11 cellular contexts compared by ENCODE assay signal in the genomic region with DNA sequence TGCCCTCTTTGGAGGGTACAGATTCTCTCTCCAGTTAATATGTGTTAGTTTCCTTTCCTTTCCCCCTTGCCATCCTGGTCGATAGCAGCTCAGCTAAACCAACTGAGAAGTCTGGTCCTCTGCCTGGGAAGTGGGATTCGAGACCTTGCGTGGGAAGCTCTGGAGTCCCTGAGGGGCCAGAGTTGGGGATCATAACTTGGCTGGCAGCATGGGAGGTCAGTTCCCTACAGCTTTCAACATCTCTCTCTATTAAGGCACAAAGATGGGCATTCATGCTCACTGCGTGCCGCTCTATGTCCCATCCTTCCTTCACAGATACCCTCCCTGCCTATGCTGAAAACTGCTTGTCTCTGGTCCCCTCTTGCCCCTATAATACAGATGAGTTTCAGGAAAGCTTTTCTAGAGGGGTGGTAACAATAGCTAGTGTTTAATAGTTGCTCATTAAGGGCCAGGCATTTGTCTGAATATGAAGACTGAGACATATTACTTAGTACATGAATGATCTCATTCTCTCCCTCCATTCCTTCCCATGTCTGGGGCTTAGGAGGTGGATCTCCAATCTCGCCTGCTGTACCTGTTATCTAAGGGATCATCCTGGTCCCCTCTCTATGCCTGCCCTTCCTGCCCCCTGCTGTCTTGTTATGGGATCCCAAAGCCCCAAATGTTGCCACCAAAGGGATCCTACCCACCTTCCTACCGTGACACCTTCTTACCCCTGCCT. TPM values are rescaled to one million over a fixed set of nuclear protein-coding genes. Genes with fewer than 3 reads are reported as not detected.
A peak's percentile ranks its signal among the peaks of the same experiment; 100 is the strongest.
DNase-seq lines count a peak whose midpoint lies in the region; ATAC-seq and TF ChIP-seq lines count a peak whose summit lies in the region.
"Had no signal": no experiment of that assay in that cellular context is flagged by ENCODE, and none has a peak within 500 bp of the region (broad histone marks: within the 10 kb centered on the region; RNA-seq: fewer than 3 reads in every experiment).

No MANE protein-coding gene starts in this region.

- H3K9me3 ChIP-seq in left lung (no peaks in the 10 kb centered on the region), tibial artery (no peaks in the 10 kb centered on the region)

- H3K36me3 Mint-ChIP-seq in activated naive CD8-positive, alpha-beta T cell = no peaks in the 10 kb centered on the region
- H3K36me3 Mint-ChIP-seq in activated naive CD8-positive, alpha-beta T cell treated with anti-CD3 and anti-CD28 coated beads for 36 hours = no peaks in the 10 kb centered on the region
- no peaks in the 10 kb centered on the region for H3K36me3 Mint-ChIP-seq in activated T-helper 2 cell treated with anti-CD3 and anti-CD28 coated beads, Interferon-gamma antibody, Interleukin-2, Interleukin-4, amounts not matched to agents 10 μg/mL and 5 μg/mL and 100 μg/mL, durations not matched to agents 14 hours and 24 hours and 36 hours (ENCODE audit: low read depth)
- no peaks in the 10 kb centered on the region for H3K36me3 Mint-ChIP-seq in stimulated activated naive B cell treated with anti-CD40 and anti-IgM and Interleukin-4, amounts not matched to agents 10 μg/mL and 1 μg/mL and 100 μg/mL, for 72 hours

- H3K4me1 Mint-ChIP-seq in activated naive CD8-positive, alpha-beta T cell (ENCODE audit: low read depth) = peaks cover 56% of the 10 kb centered on the region
- H3K4me1 Mint-ChIP-seq in activated naive CD8-positive, alpha-beta T cell treated with anti-CD3 and anti-CD28 coated beads for 36 hours = peaks cover 33% of the 10 kb centered on the region
- H3K4me1 Mint-ChIP-seq in activated T-helper 2 cell treated with anti-CD3 and anti-CD28 coated beads, Interferon-gamma antibody, Interleukin-2, Interleukin-4, amounts not matched to agents 10 μg/mL and 5 μg/mL and 100 μg/mL, durations not matched to agents 14 hours and 24 hours and 36 hours (ENCODE audit: low read depth) = peaks cover 24% of the 10 kb centered on the region
- H3K4me1 Mint-ChIP-seq in stimulated activated naive B cell treated with anti-CD40 and anti-IgM and Interleukin-4, amounts not matched to agents 10 μg/mL and 1 μg/mL and 100 μg/mL, for 72 hours = peaks cover 44 to 63% of the 10 kb centered on the region in 2 donors

- H3K27me3 Mint-ChIP-seq in activated naive CD8-positive, alpha-beta T cell = no peaks in the 10 kb centered on the region
- H3K27me3 Mint-ChIP-seq in activated naive CD8-positive, alpha-beta T cell treated with anti-CD3 and anti-CD28 coated beads for 36 hours = no peaks in the 10 kb centered on the region
- no peaks in the 10 kb centered on the region for H3K27me3 Mint-ChIP-seq in activated T-helper 2 cell treated with anti-CD3 and anti-CD28 coated beads, Interferon-gamma antibody, Interleukin-2, Interleukin-4, amounts not matched to agents 10 μg/mL and 5 μg/mL and 100 μg/mL, durations not matched to agents 14 hours and 24 hours and 36 hours (ENCODE audit: low read depth)
- no peaks in the 10 kb centered on the region for H3K27me3 Mint-ChIP-seq in stimulated activated naive B cell treated with anti-CD40 and anti-IgM and Interleukin-4, amounts not matched to agents 10 μg/mL and 1 μg/mL and 100 μg/mL, for 72 hours

- H3K4me3 Mint-ChIP-seq in activated naive CD8-positive, alpha-beta T cell = no peak overlapping the region
- no peak overlapping the region for H3K4me3 Mint-ChIP-seq in activated naive CD8-positive, alpha-beta T cell treated with anti-CD3 and anti-CD28 coated beads for 36 hours
- H3K4me3 Mint-ChIP-seq in activated T-helper 2 cell treated with anti-CD3 and anti-CD28 coated beads, Interferon-gamma antibody, Interleukin-2, Interleukin-4, amounts not matched to agents 10 μg/mL and 5 μg/mL and 100 μg/mL, durations not matched to agents 14 hours and 24 hours and 36 hours (ENCODE audit: low read depth) = no peak overlapping the region
- H3K4me3 Mint-ChIP-seq in stimulated activated naive B cell treated with anti-CD40 and anti-IgM and Interleukin-4, amounts not matched to agents 10 μg/mL and 1 μg/mL and 100 μg/mL, for 72 hours = no peak overlapping the region
- H3K4me3 Mint-ChIP-seq: dendritic cell treated with granulocyte-macrophage colony-stimulating factor and Interleukin-4, amounts not matched to agents 40 ng/mL and 50 ng/mL, for 4 days had no signal

- H3K27me3 ChIP-seq in left lung (no peaks in the 10 kb centered on the region), tibial artery (no peaks in the 10 kb centered on the region)

- no peak for TF ChIP-seq CTCF in left lung (IDR thresholded peaks at IDR 0.05)
- TF ChIP-seq CTCF in tibial artery (IDR thresholded peaks at IDR 0.05) = no peak

- ATAC-seq in left lung = no peak
- ATAC-seq in stimulated activated naive B cell treated with anti-CD40 and anti-IgM and Interleukin-4, amounts not matched to agents 10 μg/mL and 1 μg/mL and 100 μg/mL, for 72 hours (replicated peaks) = no peak

- peaks cover 0 to 7% of the 10 kb centered on the region in 2 donors for H3K36me3 ChIP-seq in left lung
- peaks cover 4 to 35% (median 6%) of the 10 kb centered on the region in 3 donors for H3K36me3 ChIP-seq in tibial artery

- H3K4me3 ChIP-seq in left lung = no peak overlapping the region
- peak overlapping the region in 1 of 2 donors; percentile 47 for H3K4me3 ChIP-seq in tibial artery
- H3K4me3 ChIP-seq: smooth muscle cell had no signal

- H3K27ac ChIP-seq in left lung = peak overlapping the region; percentile 75 to 83
- peak overlapping the region; percentile 93 to 94 for H3K27ac ChIP-seq in tibial artery

- H3K27ac Mint-ChIP-seq in activated naive CD8-positive, alpha-beta T cell = peak overlapping the region; percentile 56
- no peak overlapping the region for H3K27ac Mint-ChIP-seq in activated naive CD8-positive, alpha-beta T cell treated with anti-CD3 and anti-CD28 coated beads for 36 hours
- H3K27ac Mint-ChIP-seq in activated T-helper 2 cell treated with anti-CD3 and anti-CD28 coated beads, Interferon-gamma antibody, Interleukin-2, Interleukin-4, amounts not matched to agents 10 μg/mL and 5 μg/mL and 100 μg/mL, durations not matched to agents 14 hours and 24 hours and 36 hours = no peak overlapping the region
- H3K27ac Mint-ChIP-seq in stimulated activated naive B cell treated with anti-CD40 and anti-IgM and Interleukin-4, amounts not matched to agents 10 μg/mL and 1 μg/mL and 100 μg/mL, for 72 hours = no peak overlapping the region
- H3K27ac Mint-ChIP-seq: dendritic cell treated with granulocyte-macrophage colony-stimulating factor and Interleukin-4, amounts not matched to agents 40 ng/mL and 50 ng/mL, for 4 days had no signal

- peaks cover 63 to 86% of the 10 kb centered on the region in 2 donors for H3K4me1 ChIP-seq in left lung
- peaks cover 15 to 94% (median 86%) of the 10 kb centered on the region in 4 donors for H3K4me1 ChIP-seq in tibial artery

- no peaks in the 10 kb centered on the region for H3K9me3 Mint-ChIP-seq in activated naive CD8-positive, alpha-beta T cell (ENCODE audit: low read depth)
- no peaks in the 10 kb centered on the region for H3K9me3 Mint-ChIP-seq in activated naive CD8-positive, alpha-beta T cell treated with anti-CD3 and anti-CD28 coated beads for 36 hours
- no peaks in the 10 kb centered on the region for H3K9me3 Mint-ChIP-seq in activated T-helper 2 cell treated with anti-CD3 and anti-CD28 coated beads, Interferon-gamma antibody, Interleukin-2, Interleukin-4, amounts not matched to agents 10 μg/mL and 5 μg/mL and 100 μg/mL, durations not matched to agents 14 hours and 24 hours and 36 hours
- H3K9me3 Mint-ChIP-seq in stimulated activated naive B cell treated with anti-CD40 and anti-IgM and Interleukin-4, amounts not matched to agents 10 μg/mL and 1 μg/mL and 100 μg/mL, for 72 hours = no peaks in the 10 kb centered on the region
- H3K9me3 Mint-ChIP-seq: dendritic cell treated with granulocyte-macrophage colony-stimulating factor and Interleukin-4, amounts not matched to agents 40 ng/mL and 50 ng/mL, for 4 days had no signal

- intact Hi-C loops in left lung (cut with DNase I) (no loop called here), tibial artery (cut with DNase I; ENCODE audit: low total_unique reads) (loop anchor here (5.0 kb wide), 1 partner anchor 34 kb away; no protein-coding TSS in a partner anchor)
- intact Hi-C loops in activated T-helper 2 cell treated with anti-CD3 and anti-CD28 coated beads, Interferon-gamma antibody, Interleukin-2, Interleukin-4, amounts not matched to agents 10 μg/mL and 5 μg/mL and 100 μg/mL, durations not matched to agents 14 hours and 24 hours and 36 hours (cut with micrococcal nuclease) = no loop called here

- DNase-seq in activated naive CD8-positive, alpha-beta T cell treated with anti-CD3 and anti-CD28 coated beads for 36 hours = no peak
- DNase-seq in left lung (no peak), tibial artery (no peak)
- no peak for DNase-seq in activated T-helper 2 cell treated with anti-CD3 and anti-CD28 coated beads, Interferon-gamma antibody, Interleukin-2, Interleukin-4, amounts not matched to agents 10 μg/mL and 5 μg/mL and 100 μg/mL, durations not matched to agents 14 hours and 24 hours and 36 hours (ENCODE audit: low spot score)
- DNase-seq in stimulated activated naive B cell treated with anti-CD40 and anti-IgM and Interleukin-4, amounts not matched to agents 10 μg/mL and 1 μg/mL and 100 μg/mL, for 72 hours = no peak
- DNase-seq: NCI-H1694 treated with DMSO at 0.1 percent for 48 hours, RPMI8226 had no signal

RNA-seq across cellular contexts. Expression of gene THRA, which starts 10.8 kb away (rescaled TPM):
- total RNA-seq in activated naive CD8-positive, alpha-beta T cell treated with anti-CD3 and anti-CD28 coated beads for 36 hours = 10 to 100 TPM; 11.4 to 12.1 TPM
- 10 to 100 TPM; 37.9 to 45.2 TPM for total RNA-seq in left lung
- total RNA-seq in activated T-helper 2 cell treated with anti-CD3 and anti-CD28 coated beads, Interferon-gamma antibody, Interleukin-2, Interleukin-4, amounts not matched to agents 10 μg/mL and 5 μg/mL and 100 μg/mL, durations not matched to agents 14 hours and 24 hours and 36 hours = 4.9 and 5.6 TPM in 2 replicates

RNA-seq across cellular contexts. Expression of gene MED24, which starts 19.4 kb away (rescaled TPM):
- 100 to 1,000 TPM; 103 to 107 TPM for total RNA-seq in activated naive CD8-positive, alpha-beta T cell treated with anti-CD3 and anti-CD28 coated beads for 36 hours
- 10 to 100 TPM; 72.0 to 75.2 TPM for total RNA-seq in left lung
- 110 and 116 TPM in 2 replicates for total RNA-seq in activated T-helper 2 cell treated with anti-CD3 and anti-CD28 coated beads, Interferon-gamma antibody, Interleukin-2, Interleukin-4, amounts not matched to agents 10 μg/mL and 5 μg/mL and 100 μg/mL, durations not matched to agents 14 hours and 24 hours and 36 hours

RNA-seq across cellular contexts. Expression of gene NR1D1, which starts 26.8 kb away (rescaled TPM):
- 1 to 10 TPM; 4.8 to 5.8 TPM for total RNA-seq in activated naive CD8-positive, alpha-beta T cell treated with anti-CD3 and anti-CD28 coated beads for 36 hours
- 10 to 100 TPM in 1 of 2 donors, 1 to 10 TPM in 1; 6.5 to 11.4 TPM for total RNA-seq in left lung
- 6.6 and 6.8 TPM in 2 replicates for total RNA-seq in activated T-helper 2 cell treated with anti-CD3 and anti-CD28 coated beads, Interferon-gamma antibody, Interleukin-2, Interleukin-4, amounts not matched to agents 10 μg/mL and 5 μg/mL and 100 μg/mL, durations not matched to agents 14 hours and 24 hours and 36 hours

RNA-seq across cellular contexts. Expression of gene MSL1, which starts 48.2 kb away (rescaled TPM):
- total RNA-seq in activated naive CD8-positive, alpha-beta T cell treated with anti-CD3 and anti-CD28 coated beads for 36 hours = 10 to 100 TPM; 62.7 to 66.7 TPM
- 100 to 1,000 TPM in 1 of 2 donors, 10 to 100 TPM in 1; 84.1 to 112 TPM for total RNA-seq in left lung
- total RNA-seq in activated T-helper 2 cell treated with anti-CD3 and anti-CD28 coated beads, Interferon-gamma antibody, Interleukin-2, Interleukin-4, amounts not matched to agents 10 μg/mL and 5 μg/mL and 100 μg/mL, durations not matched to agents 14 hours and 24 hours and 36 hours = 87.6 and 95.8 TPM in 2 replicates

RNA-seq across cellular contexts. Expression of gene CSF3, which starts 58.4 kb away (rescaled TPM):
- total RNA-seq in activated naive CD8-positive, alpha-beta T cell treated with anti-CD3 and anti-CD28 coated beads for 36 hours = not detected
- total RNA-seq in left lung = 1 to 10 TPM in 1 of 2 donors, under 1 TPM in 1; 0.61 to 1.7 TPM
- not detected in 2 replicates for total RNA-seq in activated T-helper 2 cell treated with anti-CD3 and anti-CD28 coated beads, Interferon-gamma antibody, Interleukin-2, Interleukin-4, amounts not matched to agents 10 μg/mL and 5 μg/mL and 100 μg/mL, durations not matched to agents 14 hours and 24 hours and 36 hours
- total RNA-seq: activated CD8-positive, alpha-beta memory T cell treated with anti-CD3 and anti-CD28 coated beads for 36 hours; smooth muscle cell had no signal
